In genomic region chr20:57180954-57181353, GRCh38 we compare ENCODE assay signal across 21 cellular contexts.
A peak's percentile ranks its signal among the peaks of the same experiment; 100 is the strongest.
DNase-seq lines count a peak whose midpoint lies in the region; ATAC-seq, FAIRE-seq and TF ChIP-seq lines count a peak whose summit lies in the region.
"Had no signal": no experiment of that assay in that cellular context is flagged by ENCODE, and none has a peak within 500 bp of the region (broad histone marks: within the 10 kb centered on the region; RNA-seq: fewer than 3 reads in every experiment).

No MANE protein-coding gene starts in this region.

- H4K5ac ChIP-seq in mesendoderm (ENCODE audit: low read length) = no peak overlapping the region

- H3K4me2 ChIP-seq in K562 (ENCODE audit: insufficient read depth, low read length) (no peak overlapping the region), mesendoderm (ENCODE audit: low read length) (no peak overlapping the region)

- no peak for TF ChIP-seq RAD21 in K562 (CRISPR knock-in tag; conservative IDR thresholded peaks at IDR 0.05 in 1 of 2, IDR thresholded peaks at IDR 0.05 in 1 of 2)

- POLR2A ChIA-PET in K562 (lab: Yijun Ruan, JAX) = interaction anchor here (1.0 kb wide), 1 partner anchor 31 kb away, joined by 3 read pairs; no protein-coding TSS in a partner anchor
- POLR2A ChIA-PET in CD4-positive, alpha-beta T cell (lab: Charles Lee) = no interaction called here

- H3K4ac ChIP-seq in mesendoderm (ENCODE audit: low read depth, low read length) = no peak overlapping the region

- H4K20me1 ChIP-seq in K562 (replicated peaks; ENCODE audit: control insufficient read depth, insufficient read depth, low read length) = no peaks in the 10 kb centered on the region

- H2AK5ac ChIP-seq in mesendoderm (ENCODE audit: low read length) = no peak overlapping the region

- H3K4me1 Mint-ChIP-seq in CD4-positive, alpha-beta T cell (ENCODE audit: low read depth) = no peaks in the 10 kb centered on the region
- H3K4me1 Mint-ChIP-seq: CD8-positive, alpha-beta memory T cell; IgD-negative memory B cell had no signal

- intact Hi-C loops in K562 (cut with micrococcal nuclease) = no loop called here
- intact Hi-C loops in CD4-positive, alpha-beta T cell (cut with DNase I, micrococcal nuclease) = no loop called here

- H3K27me3 Mint-ChIP-seq in CD4-positive, alpha-beta T cell = peaks cover 43% of the 10 kb centered on the region

- no peak overlapping the region for H3K23ac ChIP-seq in mesendoderm (ENCODE audit: low read length)

- no peak overlapping the region for H3K27ac Mint-ChIP-seq in CD4-positive, alpha-beta T cell
- H3K27ac Mint-ChIP-seq: CD8-positive, alpha-beta memory T cell; IgD-negative memory B cell had no signal

- H3K4me3 Mint-ChIP-seq in CD4-positive, alpha-beta T cell = no peak overlapping the region
- H3K4me3 Mint-ChIP-seq: CD8-positive, alpha-beta memory T cell; IgD-negative memory B cell had no signal

- peaks cover 0 to 11% of the 10 kb centered on the region in 2 experiments; a peak in 2 of 5 replicates for H3K4me1 ChIP-seq in K562 (replicated peaks in 1 of 2; ENCODE audit: control insufficient read depth in 2 of 2, insufficient read depth in 2 of 2, low read length in 2 of 2)
- H3K4me1 ChIP-seq in mesendoderm (ENCODE audit: control insufficient read depth, low read depth, low read length) = no peaks in the 10 kb centered on the region
- H3K4me1 ChIP-seq: BE2C, HAP-1, Peyer's patch had no signal

- H4K8ac ChIP-seq in mesendoderm (ENCODE audit: low read depth, low read length) = no peak overlapping the region

- no peaks in the 10 kb centered on the region for H3K36me3 Mint-ChIP-seq in CD4-positive, alpha-beta T cell (ENCODE audit: low read depth)
- H3K36me3 Mint-ChIP-seq: CD8-positive, alpha-beta memory T cell had no signal

- peak; percentile 42; the same call in 2 of the 3 replicates for ATAC-seq in K562
- ATAC-seq in CD4-positive, alpha-beta T cell (ENCODE audit: poor library complexity) = no peak

- TF ChIP-seq EP300 in K562 (IDR thresholded peaks at IDR 0.05; ENCODE audit: low read length) = no peak

- in situ Hi-C loops in K562 (cut with MboI) = no loop called here

- no peaks in the 10 kb centered on the region for H3K9me1 ChIP-seq in K562 (ENCODE audit: control insufficient read depth, insufficient read depth, low read length)

- no peaks in the 10 kb centered on the region for H3K36me3 ChIP-seq in K562 (ENCODE audit: control insufficient read depth, insufficient read depth, low read length)
- H3K36me3 ChIP-seq in mesendoderm (ENCODE audit: control insufficient read depth, insufficient read depth, low read length) = no peaks in the 10 kb centered on the region
- H3K36me3 ChIP-seq: BE2C, HAP-1, Peyer's patch had no signal

- H3K27ac ChIP-seq in K562 (ENCODE audit: extremely low read depth, low read depth, low read length) = no peak overlapping the region
- H3K27ac ChIP-seq in mesendoderm (ENCODE audit: low read depth, low read length) = no peak overlapping the region
- no peak overlapping the region for H3K27ac ChIP-seq in CD4-positive, alpha-beta T cell (ENCODE audit: low read depth, low read length)
- H3K27ac ChIP-seq: 22Rv1, Peyer's patch had no signal

- H2BK120ac ChIP-seq in mesendoderm (ENCODE audit: low read depth, low read length) = no peak overlapping the region

- CTCF ChIA-PET in K562 (lab: Yijun Ruan, JAX; ENCODE audit: low intra/inter-chr PET ratio) = no interaction called here
- CTCF ChIA-PET in CD4-positive, alpha-beta T cell (lab: Charles Lee) = no interaction called here

- H2BK5ac ChIP-seq in mesendoderm (ENCODE audit: low read length) = no peak overlapping the region

- peak; percentile 7 for DNase-seq in NCI-H82 (lab: John Stamatoyannopoulos, UW)
- DNase-seq in NCI-H82 treated with DMSO at 0.1 percent for 48 hours (lab: John Stamatoyannopoulos, UW; ENCODE audit: unreplicated experiment) = no peak
- peak; percentile 89 for DNase-seq in HuH-7.5 (ENCODE audit: low spot score)
- no peak for DNase-seq in K562 (ENCODE audit: extremely low read depth in 1 of 4, low spot score in 3 of 4)
- DNase-seq in mesendoderm = peak; percentile 86
- DNase-seq in stimulated activated CD4-positive, alpha-beta T cell treated with anti-CD3 and anti-CD28 coated beads, Interleukin-4, amount 100 ng/mL, for 24 hours = no peak
- no peak for DNase-seq in CD4-positive, alpha-beta T cell
- DNase-seq in NOMO-1 treated with DMSO at 0.1 percent for 48 hours (lab: John Stamatoyannopoulos, UW; ENCODE audit: unreplicated experiment) = no peak
- DNase-seq: BE2C; CD8-positive, alpha-beta memory T cell; MV-4-11; NCI-H1417 treated with DMSO at 0.1 percent for 48 hours; NCI-H2029; NCI-H2171 treated with DMSO at 0.1 percent for 48 hours; NCI-H774; Peyer's patch; SHP77 had no signal

- BruUV-seq in K562 (replicated peaks; lab: Mats Ljungman, UMichigan) = no TSS peak

- no peak overlapping the region for H2BK15ac ChIP-seq in mesendoderm (replicated peaks; ENCODE audit: low read depth)

- no peaks in the 10 kb centered on the region for H3K9me3 Mint-ChIP-seq in CD4-positive, alpha-beta T cell
- H3K9me3 Mint-ChIP-seq: CD8-positive, alpha-beta memory T cell; IgD-negative memory B cell had no signal

- H3K79me1 ChIP-seq in mesendoderm (ENCODE audit: low read length) = no peaks in the 10 kb centered on the region

- H3K79me2 ChIP-seq in K562 (ENCODE audit: control insufficient read depth, insufficient read depth, low read length) = no peaks in the 10 kb centered on the region
- no peaks in the 10 kb centered on the region for H3K79me2 ChIP-seq in mesendoderm (ENCODE audit: control insufficient read depth, insufficient read depth, low read length)

- no peak overlapping the region for H3K56ac ChIP-seq in mesendoderm (ENCODE audit: low read length)

- TF ChIP-seq POLR2A in K562 (conservative IDR thresholded peaks at IDR 0.05) = no peak

- FAIRE-seq in K562 (lab: Jason Lieb, UNC) = no peak
- FAIRE-seq: GM19239 had no signal

- H3K27me3 ChIP-seq in K562 (ENCODE audit: control insufficient read depth in 2 of 2, insufficient read depth in 2 of 2, low read length in 2 of 2) (peaks cover 22 to 64% of the 10 kb centered on the region in 2 experiments), mesendoderm (ENCODE audit: insufficient read depth, low read length, poor library complexity) (no peaks in the 10 kb centered on the region)
- H3K27me3 ChIP-seq in CD4-positive, alpha-beta T cell (ENCODE audit: control insufficient read depth, insufficient read depth, low read length) = peaks cover 7% of the 10 kb centered on the region
- H3K27me3 ChIP-seq: BE2C, Peyer's patch had no signal

- no peak overlapping the region for H2AFZ ChIP-seq in K562 (ENCODE audit: low read depth, low read length)

- H3K9ac ChIP-seq in K562 (ENCODE audit: insufficient read depth in 1 of 2, low read depth in 2 of 2, low read length in 2 of 2) (no peak overlapping the region), mesendoderm (ENCODE audit: low read length) (no peak overlapping the region)

- no peaks in the 10 kb centered on the region; the same call in 1 of the 2 replicates for H3K9me3 ChIP-seq in K562 (replicated peaks; ENCODE audit: control insufficient read depth, insufficient read depth, low read depth, low read length)
- H3K9me3 ChIP-seq in CD4-positive, alpha-beta T cell (ENCODE audit: control insufficient read depth, low read length) = no peaks in the 10 kb centered on the region
- H3K9me3 ChIP-seq: BE2C, HAP-1, Peyer's patch had no signal

- WGBS in K562 (ENCODE audit: insufficient coverage, low coverage, missing lambda C conversion rate) = 0% methylated on average over 5 of the region's 5 CpGs
- no CpG with 5 or more reads among the region's 5 CpGs for WGBS in mesendoderm (ENCODE audit: extremely low coverage, insufficient coverage, low lambda C conversion rate)

- no peak overlapping the region for H3K18ac ChIP-seq in mesendoderm (ENCODE audit: low read length)

- H3K4me3 ChIP-seq in K562 (no peak overlapping the region), mesendoderm (ENCODE audit: low read length) (no peak overlapping the region)
- H3K4me3 ChIP-seq: HAP-1, Peyer's patch had no signal

- TF ChIP-seq CTCF in K562 (IDR thresholded peaks at IDR 0.05 in 2 of 3, conservative IDR thresholded peaks at IDR 0.05 in 1 of 3; ENCODE audit: insufficient read depth in 2 of 3, low read depth in 1 of 3, low read length in 3 of 3) = no peak
- TF ChIP-seq CTCF in CD4-positive, alpha-beta T cell (IDR thresholded peaks at IDR 0.05) = no peak

TF ChIP-seq in K562, 482 proteins besides CTCF, POLR2A, EP300 and RAD21:
- TF ChIP-seq ADNP (tag; IDR thresholded peaks at IDR 0.05) (no peak), ZBTB11 (CRISPR knock-in tag; IDR thresholded peaks at IDR 0.05) (peak in 1 of 3 experiments; percentile 94; a peak in 2 of 6 replicates)

Comparison
In these comparisons a context has a peak if more than half of its experiments do, and no peak if none do; other contexts are left out.
1. DNase-seq: peak in NCI-H82 (single experiment), HuH-7.5 (single experiment) and mesendoderm (single experiment); none in NCI-H82 treated with DMSO at 0.1 percent for 48 hours (single experiment), K562 (0 of 4), stimulated activated CD4-positive, alpha-beta T cell treated with anti-CD3 and anti-CD28 coated beads, Interleukin-4, amount 100 ng/mL, for 24 hours (single experiment), CD4-positive, alpha-beta T cell (0 of 10) and NOMO-1 treated with DMSO at 0.1 percent for 48 hours (single experiment).